Comparison of ENCODE assay signal across 8 cellular contexts in the genomic region with DNA sequence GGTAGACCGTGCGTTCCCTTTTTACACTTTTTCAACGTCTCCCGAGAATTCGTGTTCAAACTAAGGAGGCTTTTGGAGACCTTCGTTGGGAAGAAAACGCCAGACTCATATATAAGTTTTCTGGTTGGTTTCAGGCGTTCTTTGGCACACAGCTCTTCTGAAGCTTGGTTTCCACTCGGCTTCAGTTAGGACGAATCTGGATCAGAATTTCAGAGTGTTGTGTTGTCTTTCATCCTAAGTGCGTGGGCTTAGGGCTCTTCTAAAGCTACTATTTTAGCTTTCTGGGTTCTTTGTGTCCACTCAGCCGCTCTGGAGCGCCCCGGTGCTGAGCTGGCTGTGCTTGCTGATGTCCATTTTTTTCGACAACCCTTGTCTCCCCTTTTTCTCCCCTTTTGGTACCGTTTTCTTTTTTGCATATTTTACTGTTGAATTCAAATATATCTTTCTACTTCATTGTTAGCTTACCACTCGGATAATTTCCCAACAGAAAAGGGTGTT. TPM values are rescaled to one million over a fixed set of nuclear protein-coding genes. Genes with fewer than 3 reads are reported as not detected.
A peak's percentile ranks its signal among the peaks of the same experiment; 100 is the strongest.
DNase-seq lines count a peak whose midpoint lies in the region; ATAC-seq and TF ChIP-seq lines count a peak whose summit lies in the region.

No MANE protein-coding gene starts in this region.

- TF ChIP-seq POLR2A in stomach (IDR thresholded peaks at IDR 0.05) = no peak

- H3K9me3 ChIP-seq in iPS-20b (ENCODE audit: insufficient read depth, low read depth, low read length) (no peaks in the 10 kb centered on the region), stomach (no peaks in the 10 kb centered on the region)

- TF ChIP-seq EP300 in stomach (IDR thresholded peaks at IDR 0.05) = no peak

- H3K9ac ChIP-seq in iPS-20b (ENCODE audit: low read depth, low read length) = peak overlapping the region; percentile 98

- H3K4me1 ChIP-seq in iPS-20b (ENCODE audit: insufficient read depth, low read length) = peaks cover 9% of the 10 kb centered on the region
- peaks cover 36 to 65% (median 55%) of the 10 kb centered on the region in 4 donors for H3K4me1 ChIP-seq in stomach

- H3K4me3 ChIP-seq in iPS-20b (ENCODE audit: low read length) (peak overlapping the region; percentile 87), stomach (peak overlapping the region; percentile 79 to 96 (median 90))

- H3K4me1 Mint-ChIP-seq in activated CD4-positive, alpha-beta T cell treated with anti-CD3 and anti-CD28 coated beads, Interleukin-2, amount 10 ng/mL, durations not matched to agents 24 days and 14 days = peaks cover 57% of the 10 kb centered on the region
- H3K4me1 Mint-ChIP-seq in activated naive CD8-positive, alpha-beta T cell treated with anti-CD3 and anti-CD28 coated beads, Interleukin-2, amount 10 ng/mL, durations not matched to agents 7 days and 5 days = peaks cover 62% of the 10 kb centered on the region

- peaks cover 4% of the 10 kb centered on the region for H3K9me3 Mint-ChIP-seq in activated CD4-positive, alpha-beta T cell treated with anti-CD3 and anti-CD28 coated beads, Interleukin-2, amount 10 ng/mL, durations not matched to agents 24 days and 14 days
- no peaks in the 10 kb centered on the region for H3K9me3 Mint-ChIP-seq in activated naive CD8-positive, alpha-beta T cell treated with anti-CD3 and anti-CD28 coated beads, Interleukin-2, amount 10 ng/mL, durations not matched to agents 7 days and 5 days

- no peaks in the 10 kb centered on the region for H3K27me3 Mint-ChIP-seq in activated CD4-positive, alpha-beta T cell treated with anti-CD3 and anti-CD28 coated beads, Interleukin-2, amount 10 ng/mL, durations not matched to agents 24 days and 14 days
- H3K27me3 Mint-ChIP-seq in activated naive CD8-positive, alpha-beta T cell treated with anti-CD3 and anti-CD28 coated beads, Interleukin-2, amount 10 ng/mL, durations not matched to agents 7 days and 5 days = no peaks in the 10 kb centered on the region

- H3K4me3 Mint-ChIP-seq in activated CD4-positive, alpha-beta T cell treated with anti-CD3 and anti-CD28 coated beads, Interleukin-2, amount 10 ng/mL, durations not matched to agents 24 days and 14 days = peak overlapping the region; percentile 90
- H3K4me3 Mint-ChIP-seq in activated naive CD8-positive, alpha-beta T cell treated with anti-CD3 and anti-CD28 coated beads, Interleukin-2, amount 10 ng/mL, durations not matched to agents 7 days and 5 days = peak overlapping the region; percentile 91

- H3K27ac ChIP-seq in iPS-20b (ENCODE audit: low read length) (peak overlapping the region; percentile 75), stomach (peak overlapping the region in 4 of 5 donors; percentile 98 to 100 (median 100))

- H3K27ac Mint-ChIP-seq in activated CD4-positive, alpha-beta T cell treated with anti-CD3 and anti-CD28 coated beads, Interleukin-2, amount 10 ng/mL, durations not matched to agents 24 days and 14 days = peak overlapping the region; percentile 93
- peak overlapping the region; percentile 97 for H3K27ac Mint-ChIP-seq in activated naive CD8-positive, alpha-beta T cell treated with anti-CD3 and anti-CD28 coated beads, Interleukin-2, amount 10 ng/mL, durations not matched to agents 7 days and 5 days

- ATAC-seq in activated naive CD8-positive, alpha-beta T cell treated with anti-CD3 and anti-CD28 coated beads, Interleukin-2, amount 10 ng/mL, durations not matched to agents 7 days and 5 days (ENCODE audit: low read depth) = no peak

- intact Hi-C loops in activated CD4-positive, alpha-beta T cell treated with anti-CD3 and anti-CD28 coated beads, Interleukin-2, amount 10 ng/mL, durations not matched to agents 24 days and 14 days (cut with micrococcal nuclease) = loop anchor here (5.0 kb wide), 1 partner anchor 596 kb away; the partner anchor contains the start of gene TRAF7
- intact Hi-C loops in stomach (cut with DNase I; ENCODE audit: low total_unique reads) = no loop called here

- H3K36me3 Mint-ChIP-seq in activated CD4-positive, alpha-beta T cell treated with anti-CD3 and anti-CD28 coated beads, Interleukin-2, amount 10 ng/mL, durations not matched to agents 24 days and 14 days (ENCODE audit: low read depth) = peaks cover 67% of the 10 kb centered on the region
- peaks cover 40% of the 10 kb centered on the region for H3K36me3 Mint-ChIP-seq in activated naive CD8-positive, alpha-beta T cell treated with anti-CD3 and anti-CD28 coated beads, Interleukin-2, amount 10 ng/mL, durations not matched to agents 7 days and 5 days

- WGBS in stomach, 5 donors = 0 to 3% (median 1%) methylated on average over 17 of the region's 17 CpGs

- DNase-seq in activated CD4-positive, alpha-beta T cell treated with anti-CD3 and anti-CD28 coated beads, Interleukin-2, amount 10 ng/mL, durations not matched to agents 24 days and 14 days = peak; percentile 64
- DNase-seq in activated CD4-positive, alpha-beta T cell treated with anti-CD3 and anti-CD28 coated beads for 4 hours = no peak
- DNase-seq in activated naive CD8-positive, alpha-beta T cell treated with anti-CD3 and anti-CD28 coated beads, Interleukin-2, amount 10 ng/mL, durations not matched to agents 7 days and 5 days = no peak
- DNase-seq in stomach = no peak
- DNase-seq in UCSD-AML1 (lab: John Stamatoyannopoulos, UW; ENCODE audit: unreplicated experiment) = no peak
- DNase-seq in activated effector memory CD4-positive, alpha-beta T cell treated with Interleukin-2 at 50 U/mL for 16 hours = no peak
- DNase-seq in NCI-H187 (lab: John Stamatoyannopoulos, UW) = no peak

- TF ChIP-seq CTCF in stomach (IDR thresholded peaks at IDR 0.05) = no peak

- H3K27me3 ChIP-seq in iPS-20b (ENCODE audit: insufficient read depth, low read length) (no peaks in the 10 kb centered on the region), stomach (no peaks in the 10 kb centered on the region)

- POLR2A ChIA-PET in activated naive CD8-positive, alpha-beta T cell treated with anti-CD3 and anti-CD28 coated beads, Interleukin-2, amount 10 ng/mL, durations not matched to agents 7 days and 5 days (lab: Charles Lee) = interaction anchor here (0.6 to 3.8 kb wide), 8 partner anchors 9 to 130 kb away, joined by 3 to 52 read pairs (median 4); partner anchors contain the start of gene ELOB

- H3K36me3 ChIP-seq in iPS-20b (ENCODE audit: insufficient read depth, low read depth, low read length) = peaks cover 40% of the 10 kb centered on the region
- peaks cover 15 to 27% (median 20%) of the 10 kb centered on the region in 4 donors for H3K36me3 ChIP-seq in stomach

RNA-seq across cellular contexts. Expression of gene SRRM2, which starts 1.1 kb away (rescaled TPM):
- 635 and 680 TPM in 2 replicates for total RNA-seq in activated CD4-positive, alpha-beta T cell treated with anti-CD3 and anti-CD28 coated beads, Interleukin-2, amount 10 ng/mL, durations not matched to agents 24 days and 14 days
- 100 to 1,000 TPM; 740 to 773 TPM for total RNA-seq in activated naive CD8-positive, alpha-beta T cell treated with anti-CD3 and anti-CD28 coated beads, Interleukin-2, amount 10 ng/mL, durations not matched to agents 7 days and 5 days
- total RNA-seq in stomach = 1,000 to 10,000 TPM in 2 of 5 donors, 100 to 1,000 TPM in 3; 142 to 2,165 (median 929) TPM
- 100 to 1,000 TPM; 151 to 384 (median 321) TPM for polyA plus RNA-seq in stomach

RNA-seq across cellular contexts. Expression of gene ELOB, which starts 23.5 kb away (rescaled TPM):
- 241 and 259 TPM in 2 replicates for total RNA-seq in activated CD4-positive, alpha-beta T cell treated with anti-CD3 and anti-CD28 coated beads, Interleukin-2, amount 10 ng/mL, durations not matched to agents 24 days and 14 days
- 100 to 1,000 TPM; 205 to 210 TPM for total RNA-seq in activated naive CD8-positive, alpha-beta T cell treated with anti-CD3 and anti-CD28 coated beads, Interleukin-2, amount 10 ng/mL, durations not matched to agents 7 days and 5 days
- 100 to 1,000 TPM in 4 of 5 donors, 10 to 100 TPM in 1; 68.1 to 279 (median 174) TPM for total RNA-seq in stomach
- polyA plus RNA-seq in stomach = 100 to 1,000 TPM; 386 to 713 (median 456) TPM

RNA-seq across cellular contexts. Expression of gene PRSS27, which starts 33.5 kb away (rescaled TPM):
- 1.8 and 2.0 TPM in 2 replicates for total RNA-seq in activated CD4-positive, alpha-beta T cell treated with anti-CD3 and anti-CD28 coated beads, Interleukin-2, amount 10 ng/mL, durations not matched to agents 24 days and 14 days
- total RNA-seq in activated naive CD8-positive, alpha-beta T cell treated with anti-CD3 and anti-CD28 coated beads, Interleukin-2, amount 10 ng/mL, durations not matched to agents 7 days and 5 days = 1 to 10 TPM; 1.9 to 2.2 TPM
- under 1 TPM in 1 of 5 donors, not detected in 4; 0.55 TPM for total RNA-seq in stomach
- polyA plus RNA-seq in stomach = 10 to 100 TPM in 1 of 3 donors, under 1 TPM in 2; 0.50 to 74.4 (median 0.76) TPM

RNA-seq across cellular contexts. Expression of gene PRSS33, which starts 33.8 kb away (rescaled TPM):
- total RNA-seq in activated CD4-positive, alpha-beta T cell treated with anti-CD3 and anti-CD28 coated beads, Interleukin-2, amount 10 ng/mL, durations not matched to agents 24 days and 14 days = not detected in 2 replicates
- under 1 TPM; 0.17 to 0.36 TPM for total RNA-seq in activated naive CD8-positive, alpha-beta T cell treated with anti-CD3 and anti-CD28 coated beads, Interleukin-2, amount 10 ng/mL, durations not matched to agents 7 days and 5 days
- total RNA-seq in stomach = not detected
- not detected for polyA plus RNA-seq in stomach

RNA-seq across cellular contexts. Expression of gene PRSS41, which starts 44.7 kb away (rescaled TPM):
- total RNA-seq in activated CD4-positive, alpha-beta T cell treated with anti-CD3 and anti-CD28 coated beads, Interleukin-2, amount 10 ng/mL, durations not matched to agents 24 days and 14 days = not detected in 2 replicates
- total RNA-seq in activated naive CD8-positive, alpha-beta T cell treated with anti-CD3 and anti-CD28 coated beads, Interleukin-2, amount 10 ng/mL, durations not matched to agents 7 days and 5 days = not detected
- total RNA-seq in stomach = not detected
- not detected for polyA plus RNA-seq in stomach
